Comparison of ENCODE assay signal across 8 cellular contexts in genomic region chr14:75223664-75224154, GRCh38. TPM values are rescaled to one million over a fixed set of nuclear protein-coding genes. Genes with fewer than 3 reads are reported as not detected.
DNase-seq lines count a peak whose midpoint lies in the region; TF ChIP-seq lines count a peak whose summit lies in the region.

No MANE protein-coding gene starts in this region.

- H3K27me3 ChIP-seq in esophagus muscularis mucosa, result no peaks in the 10 kb centered on the region

- no peaks in the 10 kb centered on the region for H3K9me3 ChIP-seq in esophagus muscularis mucosa

- 80% methylated on average over 4 of the region's 4 CpGs for WGBS in esophagus muscularis mucosa

- H3K4me1 ChIP-seq in esophagus muscularis mucosa, result peaks cover 0 to 6% (median 0%) of the 10 kb centered on the region in 4 donors

- intact Hi-C loops in esophagus muscularis mucosa (cut with DNase I), result no loop called here

- H3K4me1 Mint-ChIP-seq in nephron progenitor cell, result peaks cover 33% of the 10 kb centered on the region
- H3K4me1 Mint-ChIP-seq in activated naive CD4-positive, alpha-beta T cell treated with anti-CD3 and anti-CD28 coated beads, Interleukin-2, amount 10 ng/mL, durations not matched to agents 7 days and 5 days, result peaks cover 9% of the 10 kb centered on the region

- TF ChIP-seq CTCF in astrocyte of the spinal cord (IDR thresholded peaks at IDR 0.05; ENCODE audit: low read depth, low read length) (no peak), nephron progenitor cell (IDR thresholded peaks at IDR 0.05) (no peak), esophagus muscularis mucosa (IDR thresholded peaks at IDR 0.05) (no peak)

- in situ Hi-C loops in KBM-7 (cut with MboI; ENCODE audit: low pct_unique_long_range_greater_than_20kb, low sequenced_read_pairs) (no loop called here), astrocyte of the spinal cord (cut with HindIII; ENCODE audit: low sequenced_read_pairs) (no loop called here)

- H3K36me3 Mint-ChIP-seq in nephron progenitor cell (ENCODE audit: low read depth), result no peaks in the 10 kb centered on the region
- H3K36me3 Mint-ChIP-seq in activated naive CD4-positive, alpha-beta T cell treated with anti-CD3 and anti-CD28 coated beads, Interleukin-2, amount 10 ng/mL, durations not matched to agents 7 days and 5 days, result no peaks in the 10 kb centered on the region

- H3K4me3 ChIP-seq in astrocyte of the spinal cord (ENCODE audit: low read depth, low read length), result no peak overlapping the region
- H3K4me3 ChIP-seq in esophagus muscularis mucosa, result no peak overlapping the region

- H3K27ac ChIP-seq in esophagus muscularis mucosa (replicated peaks in 1 of 4), result no peak overlapping the region

- DNase-seq in NCI-H510A treated with DMSO at 0.1 percent for 48 hours (lab: John Stamatoyannopoulos, UW), result peak; percentile 29
- DNase-seq in NCI-H510A (lab: John Stamatoyannopoulos, UW), result no peak
- DNase-seq in KBM-7, result peak; percentile 91
- peak; percentile 20 for DNase-seq in astrocyte of the spinal cord (ENCODE audit: low read depth, low spot score)
- DNase-seq in nephron progenitor cell, result peak; percentile 11
- DNase-seq in GM19240 (ENCODE audit: insufficient read length, low spot score), result no peak
- DNase-seq in esophagus muscularis mucosa (ENCODE audit: extremely low spot score), result no peak
- DNase-seq in activated naive CD4-positive, alpha-beta T cell treated with anti-CD3 and anti-CD28 coated beads, Interleukin-2, amount 10 ng/mL, durations not matched to agents 7 days and 5 days, result no peak

- CTCF ChIA-PET in activated naive CD4-positive, alpha-beta T cell treated with anti-CD3 and anti-CD28 coated beads, Interleukin-2, amount 10 ng/mL, durations not matched to agents 7 days and 5 days (lab: Charles Lee), result no interaction called here

- H3K27me3 Mint-ChIP-seq in nephron progenitor cell (ENCODE audit: low read depth, poor library complexity), result no peaks in the 10 kb centered on the region
- peaks cover 50% of the 10 kb centered on the region for H3K27me3 Mint-ChIP-seq in activated naive CD4-positive, alpha-beta T cell treated with anti-CD3 and anti-CD28 coated beads, Interleukin-2, amount 10 ng/mL, durations not matched to agents 7 days and 5 days

- TF ChIP-seq EP300 in esophagus muscularis mucosa (IDR thresholded peaks at IDR 0.05), result no peak

- H3K27ac Mint-ChIP-seq in nephron progenitor cell, result peak overlapping the region; percentile 77
- H3K27ac Mint-ChIP-seq in activated naive CD4-positive, alpha-beta T cell treated with anti-CD3 and anti-CD28 coated beads, Interleukin-2, amount 10 ng/mL, durations not matched to agents 7 days and 5 days, result no peak overlapping the region

- no peaks in the 10 kb centered on the region for H3K9me3 Mint-ChIP-seq in nephron progenitor cell
- no peaks in the 10 kb centered on the region for H3K9me3 Mint-ChIP-seq in activated naive CD4-positive, alpha-beta T cell treated with anti-CD3 and anti-CD28 coated beads, Interleukin-2, amount 10 ng/mL, durations not matched to agents 7 days and 5 days

- no peak for TF ChIP-seq POLR2A in esophagus muscularis mucosa (IDR thresholded peaks at IDR 0.05; ENCODE audit: low read depth)

- H3K4me3 Mint-ChIP-seq in nephron progenitor cell, result no peak overlapping the region
- H3K4me3 Mint-ChIP-seq in activated naive CD4-positive, alpha-beta T cell treated with anti-CD3 and anti-CD28 coated beads, Interleukin-2, amount 10 ng/mL, durations not matched to agents 7 days and 5 days, result no peak overlapping the region

- H3K36me3 ChIP-seq in esophagus muscularis mucosa, result no peaks in the 10 kb centered on the region

RNA-seq across cellular contexts. Expression of gene TMED10, which starts 47.3 kb away (rescaled TPM):
- 100 to 1,000 TPM; 115 to 164 (median 129) TPM for total RNA-seq in esophagus muscularis mucosa

RNA-seq across cellular contexts. Expression of gene FOS, which starts 54.9 kb away (rescaled TPM):
- 100 to 1,000 TPM in 2 of 4 donors, 10 to 100 TPM in 2; 68.6 to 695 (median 143) TPM for total RNA-seq in esophagus muscularis mucosa

Comparison
In these comparisons a context has a peak if more than half of its experiments do, and no peak if none do; other contexts are left out.
1. DNase-seq: peak in NCI-H510A treated with DMSO at 0.1 percent for 48 hours (single experiment), KBM-7 (single experiment), astrocyte of the spinal cord (single experiment) and nephron progenitor cell (single experiment); none in NCI-H510A (single experiment), GM19240 (single experiment), esophagus muscularis mucosa (single experiment) and activated naive CD4-positive, alpha-beta T cell treated with anti-CD3 and anti-CD28 coated beads, Interleukin-2, amount 10 ng/mL, durations not matched to agents 7 days and 5 days (single experiment).